ENCODE assay signal across 22 cellular contexts in the genomic region with DNA sequence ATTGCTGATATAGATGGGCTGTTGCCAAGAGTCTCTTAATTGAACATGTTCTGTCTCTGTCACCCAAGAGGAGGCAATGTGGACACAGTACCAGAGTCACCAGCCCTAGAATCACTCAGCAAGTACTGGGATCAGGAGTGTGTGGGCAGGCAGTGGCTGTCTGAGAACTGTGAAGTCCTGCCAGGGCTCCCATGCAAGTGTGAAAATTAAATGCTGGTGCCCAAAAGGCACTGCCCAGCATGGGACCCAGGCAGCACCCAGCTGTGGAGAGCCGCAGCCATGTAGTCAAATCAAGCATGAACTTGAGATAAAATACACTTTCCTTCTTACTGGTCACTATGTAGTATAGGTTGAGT. TPM values are rescaled to one million over a fixed set of nuclear protein-coding genes. Genes with fewer than 3 reads are reported as not detected.
A peak's percentile ranks its signal among the peaks of the same experiment; 100 is the strongest.
DNase-seq lines count a peak whose midpoint lies in the region; ATAC-seq and TF ChIP-seq lines count a peak whose summit lies in the region.
"Had no signal": no experiment of that assay in that cellular context is flagged by ENCODE, and none has a peak within 500 bp of the region (broad histone marks: within the 10 kb centered on the region; RNA-seq: fewer than 3 reads in every experiment).

No MANE protein-coding gene starts in this region.

- no peak overlapping the region for H3K4me3 ChIP-seq in cardiac muscle cell
- no peak overlapping the region for H3K4me3 ChIP-seq in H7 (ENCODE audit: insufficient read depth, low read depth, low read length)
- H3K4me3 ChIP-seq: HAP-1, SK-N-MC had no signal

- H3K4me3 Mint-ChIP-seq in activated CD8-positive, alpha-beta T cell treated with anti-CD3 and anti-CD28 coated beads, Interleukin-2, amount 10 ng/mL, durations not matched to agents 7 days and 5 days = no peak overlapping the region
- no peak overlapping the region for H3K4me3 Mint-ChIP-seq in activated CD8-positive, alpha-beta T cell treated with anti-CD3 and anti-CD28 coated beads for 36 hours
- H3K4me3 Mint-ChIP-seq: CD14-positive monocyte had no signal

- CTCF ChIA-PET in activated CD8-positive, alpha-beta T cell treated with anti-CD3 and anti-CD28 coated beads, Interleukin-2, amount 10 ng/mL, durations not matched to agents 7 days and 5 days (lab: Charles Lee) = no interaction called here
- CTCF ChIA-PET in activated CD8-positive, alpha-beta T cell treated with anti-CD3 and anti-CD28 coated beads for 36 hours (lab: Charles Lee) = interaction anchor here (0.6 kb wide), 1 partner anchor 27 kb away, joined by 3 read pairs; no protein-coding TSS in a partner anchor

- DNase-seq in activated CD8-positive, alpha-beta T cell treated with anti-CD3 and anti-CD28 coated beads, Interleukin-2, amount 10 ng/mL, durations not matched to agents 7 days and 5 days = no peak
- no peak for DNase-seq in activated CD8-positive, alpha-beta T cell treated with anti-CD3 and anti-CD28 coated beads for 36 hours
- DNase-seq in GM13977 (ENCODE audit: low spot score) = no peak
- DNase-seq in cardiac muscle cell (ENCODE audit: low read depth in 1 of 2, low spot score in 1 of 2) = no peak
- no peak for DNase-seq in left lobe of liver (ENCODE audit: low spot score)
- DNase-seq in GM19240 (ENCODE audit: insufficient read length, low spot score) = no peak
- no peak for DNase-seq in H7
- DNase-seq: 8988T, Caco-2, GDM1, KBM-7, NCI-H1105 treated with DMSO at 0.1 percent for 48 hours, NCI-H1694 treated with DMSO at 0.1 percent for 48 hours, NCI-H2107, NCI-H2227 treated with DMSO at 0.1 percent for 48 hours, NCI-H510A treated with DMSO at 0.1 percent for 48 hours, NCI-H774, SHP77 had no signal

- H3K27ac Mint-ChIP-seq in activated CD8-positive, alpha-beta T cell treated with anti-CD3 and anti-CD28 coated beads, Interleukin-2, amount 10 ng/mL, durations not matched to agents 7 days and 5 days = peak overlapping the region; percentile 18
- no peak overlapping the region for H3K27ac Mint-ChIP-seq in activated CD8-positive, alpha-beta T cell treated with anti-CD3 and anti-CD28 coated beads for 36 hours

- H3K9me3 Mint-ChIP-seq in activated CD8-positive, alpha-beta T cell treated with anti-CD3 and anti-CD28 coated beads, Interleukin-2, amount 10 ng/mL, durations not matched to agents 7 days and 5 days (ENCODE audit: insufficient read depth) = no peaks in the 10 kb centered on the region
- no peaks in the 10 kb centered on the region for H3K9me3 Mint-ChIP-seq in activated CD8-positive, alpha-beta T cell treated with anti-CD3 and anti-CD28 coated beads for 36 hours
- H3K9me3 Mint-ChIP-seq: CD14-positive monocyte had no signal

- H3K27ac ChIP-seq in cardiac muscle cell = peak overlapping the region; percentile 67
- H3K27ac ChIP-seq: SK-N-MC had no signal

- no peaks in the 10 kb centered on the region for H3K27me3 Mint-ChIP-seq in activated CD8-positive, alpha-beta T cell treated with anti-CD3 and anti-CD28 coated beads, Interleukin-2, amount 10 ng/mL, durations not matched to agents 7 days and 5 days (ENCODE audit: low read depth)
- H3K27me3 Mint-ChIP-seq in activated CD8-positive, alpha-beta T cell treated with anti-CD3 and anti-CD28 coated beads for 36 hours = no peaks in the 10 kb centered on the region

- peaks cover 48% of the 10 kb centered on the region for H3K4me1 ChIP-seq in cardiac muscle cell (ENCODE audit: low read depth)
- H3K4me1 ChIP-seq: Caco-2, HAP-1 had no signal

- TF ChIP-seq CTCF in activated CD8-positive, alpha-beta T cell treated with anti-CD3 and anti-CD28 coated beads for 36 hours (IDR thresholded peaks at IDR 0.05) = no peak
- peak; percentile 1 for TF ChIP-seq CTCF in GM13977 (IDR thresholded peaks at IDR 0.05; ENCODE audit: extremely low read depth, insufficient read depth, missing control alignments)
- no peak for TF ChIP-seq CTCF in cardiac muscle cell (IDR thresholded peaks at IDR 0.05; ENCODE audit: low read depth, low read length)

- POLR2A ChIA-PET in activated CD8-positive, alpha-beta T cell treated with anti-CD3 and anti-CD28 coated beads, Interleukin-2, amount 10 ng/mL, durations not matched to agents 7 days and 5 days (lab: Charles Lee) = no interaction called here
- POLR2A ChIA-PET in activated CD8-positive, alpha-beta T cell treated with anti-CD3 and anti-CD28 coated beads for 36 hours (lab: Charles Lee) = no interaction called here

- H3K4me1 Mint-ChIP-seq in activated CD8-positive, alpha-beta T cell treated with anti-CD3 and anti-CD28 coated beads, Interleukin-2, amount 10 ng/mL, durations not matched to agents 7 days and 5 days (ENCODE audit: low read depth) = peaks cover 2% of the 10 kb centered on the region
- H3K4me1 Mint-ChIP-seq in activated CD8-positive, alpha-beta T cell treated with anti-CD3 and anti-CD28 coated beads for 36 hours (ENCODE audit: low read depth) = peaks cover 13% of the 10 kb centered on the region
- H3K4me1 Mint-ChIP-seq: CD14-positive monocyte had no signal

- H3K9me3 ChIP-seq in cardiac muscle cell (ENCODE audit: low read depth) = no peaks in the 10 kb centered on the region
- H3K9me3 ChIP-seq: Caco-2, HAP-1 had no signal

- ATAC-seq in activated CD8-positive, alpha-beta T cell treated with anti-CD3 and anti-CD28 coated beads, Interleukin-2, amount 10 ng/mL, durations not matched to agents 7 days and 5 days = no peak
- no peak for ATAC-seq in activated CD8-positive, alpha-beta T cell treated with anti-CD3 and anti-CD28 coated beads for 36 hours
- ATAC-seq in left lobe of liver (peak; percentile 37), GM19397 (IDR thresholded peaks at IDR 0.05; ENCODE audit: unreplicated experiment) (no peak)

- no peaks in the 10 kb centered on the region for H3K36me3 ChIP-seq in cardiac muscle cell
- peaks cover 20% of the 10 kb centered on the region for H3K36me3 ChIP-seq in H7 (replicated peaks; ENCODE audit: control insufficient read depth, insufficient read depth, low read length)

- in situ Hi-C loops in GM13977 (cut with MboI; ENCODE audit: low pct_unique_long_range_greater_than_20kb, low sequenced_read_pairs, unreplicated experiment) = no loop called here

- H3K27me3 ChIP-seq in cardiac muscle cell (no peaks in the 10 kb centered on the region), H7 (ENCODE audit: control insufficient read depth, insufficient read depth, low read length) (no peaks in the 10 kb centered on the region)

- H3K36me3 Mint-ChIP-seq in activated CD8-positive, alpha-beta T cell treated with anti-CD3 and anti-CD28 coated beads, Interleukin-2, amount 10 ng/mL, durations not matched to agents 7 days and 5 days (ENCODE audit: low read depth) = peaks cover 40% of the 10 kb centered on the region
- peaks cover 29% of the 10 kb centered on the region for H3K36me3 Mint-ChIP-seq in activated CD8-positive, alpha-beta T cell treated with anti-CD3 and anti-CD28 coated beads for 36 hours (ENCODE audit: low read depth)

- intact Hi-C loops in activated CD8-positive, alpha-beta T cell treated with anti-CD3 and anti-CD28 coated beads for 36 hours (cut with micrococcal nuclease) = no loop called here

RNA-seq across cellular contexts. Expression of gene HIRA, which starts 19.9 kb away (rescaled TPM):
- total RNA-seq in activated CD8-positive, alpha-beta T cell treated with anti-CD3 and anti-CD28 coated beads, Interleukin-2, amount 10 ng/mL, durations not matched to agents 7 days and 5 days = 10 to 100 TPM; 47.0 to 48.1 TPM
- 10 to 100 TPM; 29.7 to 30.5 TPM for total RNA-seq in activated CD8-positive, alpha-beta T cell treated with anti-CD3 and anti-CD28 coated beads for 36 hours
- total RNA-seq in cardiac muscle cell (29.7 and 36.9 TPM in 2 replicates), left lobe of liver (20.2 TPM)
- polyA plus RNA-seq in cardiac muscle cell = 17.1 and 35.9 TPM in 2 replicates
- total RNA-seq in H7 (2014; rRNA removed; shearing (Covaris generic)) = 28.8 and 31.4 TPM in 2 replicates

RNA-seq across cellular contexts. Expression of gene MRPL40, which starts 20.7 kb away (rescaled TPM):
- total RNA-seq in activated CD8-positive, alpha-beta T cell treated with anti-CD3 and anti-CD28 coated beads, Interleukin-2, amount 10 ng/mL, durations not matched to agents 7 days and 5 days = 10 to 100 TPM; 26.8 to 29.5 TPM
- total RNA-seq in activated CD8-positive, alpha-beta T cell treated with anti-CD3 and anti-CD28 coated beads for 36 hours = 10 to 100 TPM; 39.8 to 40.9 TPM
- total RNA-seq in cardiac muscle cell (38.7 and 43.7 TPM in 2 replicates), left lobe of liver (27.8 TPM)
- 82.9 and 91.3 TPM in 2 replicates for polyA plus RNA-seq in cardiac muscle cell
- total RNA-seq in H7 (2014; rRNA removed; shearing (Covaris generic)) = 20.1 and 20.2 TPM in 2 replicates

RNA-seq across cellular contexts. Expression of gene C22orf39, which starts 35.8 kb away (rescaled TPM):
- total RNA-seq in activated CD8-positive, alpha-beta T cell treated with anti-CD3 and anti-CD28 coated beads, Interleukin-2, amount 10 ng/mL, durations not matched to agents 7 days and 5 days = 10 to 100 TPM; 33.9 to 35.0 TPM
- total RNA-seq in activated CD8-positive, alpha-beta T cell treated with anti-CD3 and anti-CD28 coated beads for 36 hours = 10 to 100 TPM; 26.9 to 29.8 TPM
- 102 and 146 TPM in 2 replicates for total RNA-seq in cardiac muscle cell
- 117 and 133 TPM in 2 replicates for polyA plus RNA-seq in cardiac muscle cell
- 12.0 TPM for total RNA-seq in left lobe of liver
- total RNA-seq in H7 (2014; rRNA removed; shearing (Covaris generic)) = 42.3 and 45.3 TPM in 2 replicates
